In genomic region chr5:89444073-89444472, GRCh38 we compare ENCODE assay signal across 16 cellular contexts.
DNase-seq lines count a peak whose midpoint lies in the region; ATAC-seq and TF ChIP-seq lines count a peak whose summit lies in the region.
"Had no signal": no experiment of that assay in that cellular context is flagged by ENCODE, and none has a peak within 500 bp of the region (broad histone marks: within the 10 kb centered on the region; RNA-seq: fewer than 3 reads in every experiment).

No MANE protein-coding gene starts in this region.

- ATAC-seq in activated B cell treated with CpG ODN at 0.5 μM for 24 hours (ENCODE audit: low read depth), result no peak

- peaks cover 20% of the 10 kb centered on the region for H3K4me1 ChIP-seq in A673 (ENCODE audit: insufficient read depth, low read length, poor library complexity, severe bottlenecking)
- H3K4me1 ChIP-seq: SJSA1 had no signal

- H3K36me3 Mint-ChIP-seq in activated B cell treated with CpG ODN at 0.5 μM for 24 hours (ENCODE audit: low read depth), result no peaks in the 10 kb centered on the region
- H3K36me3 Mint-ChIP-seq: CD4-positive, alpha-beta memory T cell had no signal

- CTCF ChIA-PET in A673 (lab: Charles Lee), result no interaction called here
- CTCF ChIA-PET in activated B cell treated with CpG ODN at 0.5 μM for 24 hours (lab: Charles Lee), result no interaction called here

- BruUV-seq in A673 (replicated peaks; lab: Mats Ljungman, UMichigan), result no TSS peak

- TF ChIP-seq CTCF in A673 (conservative IDR thresholded peaks at IDR 0.05; ENCODE audit: low read depth, low read length), result no peak
- TF ChIP-seq CTCF in HL-60 (IDR thresholded peaks at IDR 0.05; ENCODE audit: insufficient read depth, low read length), result no peak
- TF ChIP-seq CTCF in activated B cell treated with CpG ODN at 0.5 μM for 24 hours (IDR thresholded peaks at IDR 0.05), result no peak

- H3K27ac ChIP-seq in A673 (ENCODE audit: low read depth, low read length, poor library complexity, severe bottlenecking) (peak overlapping the region; percentile 9), HL-60 (replicated peaks) (no peak overlapping the region)
- H3K27ac ChIP-seq: RWPE1, SJSA1 had no signal

- intact Hi-C loops in A673 (cut with micrococcal nuclease; ENCODE audit: unreplicated experiment), result no loop called here
- intact Hi-C loops in activated B cell treated with CpG ODN at 0.5 μM for 24 hours (cut with micrococcal nuclease), result loop anchor here (1.0 to 5.0 kb wide), 2 partner anchors 8 to 617 kb away; no protein-coding TSS in a partner anchor

- peak; percentile 50 for DNase-seq in A673 (ENCODE audit: low spot score)
- peak; percentile 1 to 4 for DNase-seq in HL-60 (ENCODE audit: low read depth in 1 of 2, low spot score in 1 of 2)
- peak; percentile 66 for DNase-seq in NOMO-1 treated with DMSO at 0.1 percent for 48 hours (lab: John Stamatoyannopoulos, UW; ENCODE audit: unreplicated experiment)
- no peak for DNase-seq in activated B cell treated with CpG ODN at 0.5 μM for 24 hours
- no peak for DNase-seq in NCI-H526 treated with DMSO at 0.1 percent for 48 hours (lab: John Stamatoyannopoulos, UW)
- DNase-seq in NCI-H2081 (lab: John Stamatoyannopoulos, UW), result no peak
- DNase-seq in NCI-H748 (lab: John Stamatoyannopoulos, UW; ENCODE audit: unreplicated experiment), result no peak
- no peak for DNase-seq in KG1 (lab: John Stamatoyannopoulos, UW)
- DNase-seq: CD4-positive, alpha-beta memory T cell; H7; NCI-H1105; NCI-H1694 treated with DMSO at 0.1 percent for 48 hours; NCI-H446 treated with DMSO at 0.1 percent for 48 hours; T-helper 1 cell had no signal

- H3K27me3 ChIP-seq in A673 (replicated peaks; ENCODE audit: insufficient read depth, low read depth, low read length, poor library complexity), result no peaks in the 10 kb centered on the region
- no peaks in the 10 kb centered on the region for H3K27me3 ChIP-seq in HL-60 (ENCODE audit: insufficient read depth, poor library complexity, severe bottlenecking)
- H3K27me3 ChIP-seq: SJSA1 had no signal

- H3K4me3 Mint-ChIP-seq in activated B cell treated with CpG ODN at 0.5 μM for 24 hours, result peak overlapping the region; percentile 28
- H3K4me3 Mint-ChIP-seq: CD4-positive, alpha-beta memory T cell had no signal

- H3K4me1 Mint-ChIP-seq in activated B cell treated with CpG ODN at 0.5 μM for 24 hours, result peaks cover 80% of the 10 kb centered on the region
- H3K4me1 Mint-ChIP-seq: CD4-positive, alpha-beta memory T cell had no signal

- peak overlapping the region; percentile 88 for H3K27ac Mint-ChIP-seq in activated B cell treated with CpG ODN at 0.5 μM for 24 hours
- H3K27ac Mint-ChIP-seq: CD4-positive, alpha-beta memory T cell had no signal

- POLR2A ChIA-PET in A673 (lab: Charles Lee; ENCODE audit: low non-redundant PET), result no interaction called here
- POLR2A ChIA-PET in activated B cell treated with CpG ODN at 0.5 μM for 24 hours (lab: Charles Lee), result interaction anchor here (1.3 to 2.7 kb wide), 3 partner anchors 13 to 101 kb away, joined by 3 to 10 read pairs (median 8); no protein-coding TSS in a partner anchor

- H3K36me3 ChIP-seq in A673 (ENCODE audit: insufficient read depth, low read length, poor library complexity, severe bottlenecking), result no peaks in the 10 kb centered on the region
- H3K36me3 ChIP-seq: SJSA1 had no signal

- H3K4me3 ChIP-seq in A673 (ENCODE audit: low read depth, low read length, poor library complexity, severe bottlenecking) (no peak overlapping the region), HL-60 (replicated peaks; ENCODE audit: insufficient read depth, low read length) (no peak overlapping the region)
- H3K4me3 ChIP-seq: SJSA1 had no signal

- no peaks in the 10 kb centered on the region for H3K9me3 ChIP-seq in A673 (ENCODE audit: low read depth, low read length, poor library complexity, severe bottlenecking)
- H3K9me3 ChIP-seq: SJSA1 had no signal

- no peaks in the 10 kb centered on the region for H3K27me3 Mint-ChIP-seq in activated B cell treated with CpG ODN at 0.5 μM for 24 hours
- H3K27me3 Mint-ChIP-seq: CD4-positive, alpha-beta memory T cell had no signal

- H3K9me3 Mint-ChIP-seq in activated B cell treated with CpG ODN at 0.5 μM for 24 hours, result no peaks in the 10 kb centered on the region

Comparison
In these comparisons a context has a peak if more than half of its experiments do, and no peak if none do; other contexts are left out.
1. DNase-seq: peak in A673 (single experiment), HL-60 (2 of 2) and NOMO-1 treated with DMSO at 0.1 percent for 48 hours (single experiment); none in activated B cell treated with CpG ODN at 0.5 μM for 24 hours (single experiment), NCI-H526 treated with DMSO at 0.1 percent for 48 hours (single experiment), NCI-H2081 (0 of 2), NCI-H748 (single experiment) and KG1 (single experiment).